24 cellular contexts compared by ENCODE assay signal in genomic region chr12:59874781-59875180, GRCh38.
DNase-seq lines count a peak whose midpoint lies in the region; ATAC-seq lines count a peak whose summit lies in the region.
"Had no signal": no experiment of that assay in that cellular context is flagged by ENCODE, and none has a peak within 500 bp of the region (broad histone marks: within the 10 kb centered on the region; RNA-seq: fewer than 3 reads in every experiment).

No MANE protein-coding gene starts in this region.

- H3K36me3 ChIP-seq in HUES48 (ENCODE audit: control insufficient read depth, insufficient read depth, low read length): no peaks in the 10 kb centered on the region
- H3K36me3 ChIP-seq in NT2/D1 (ENCODE audit: insufficient read depth, insufficient read length, low read length): no peaks in the 10 kb centered on the region
- H3K36me3 ChIP-seq: lower lobe of right lung, ovary had no signal

- H3K27me3 Mint-ChIP-seq in naive thymus-derived CD8-positive, alpha-beta T cell: peaks cover 0 to 10% (median 5%) of the 10 kb centered on the region in 5 donors
- H3K27me3 Mint-ChIP-seq: CD4-positive, CD25-positive, alpha-beta regulatory T cell had no signal

- no peaks in the 10 kb centered on the region for H3K36me3 Mint-ChIP-seq in naive thymus-derived CD8-positive, alpha-beta T cell
- H3K36me3 Mint-ChIP-seq: activated naive CD4-positive, alpha-beta T cell treated with anti-CD3 and anti-CD28 coated beads, Interleukin-2, amount 50 U/mL, for 72 hours; CD4-positive, CD25-positive, alpha-beta regulatory T cell had no signal

- H3K4me1 Mint-ChIP-seq in naive thymus-derived CD8-positive, alpha-beta T cell: no peaks in the 10 kb centered on the region
- H3K4me1 Mint-ChIP-seq: CD4-positive, CD25-positive, alpha-beta regulatory T cell had no signal

- H3K9me3 ChIP-seq in HUES48 (ENCODE audit: control insufficient read depth, insufficient read depth, low read length) (no peaks in the 10 kb centered on the region), NT2/D1 (ENCODE audit: insufficient read depth, low read length) (no peaks in the 10 kb centered on the region; the same call in 1 of the 2 replicates)
- H3K9me3 ChIP-seq: body of pancreas, lower lobe of right lung, ovary had no signal

- H3K27ac ChIP-seq in HUES48 (ENCODE audit: low read depth, low read length): peak overlapping the region; percentile 48
- H3K27ac ChIP-seq: body of pancreas, foreskin keratinocyte, lower lobe of right lung, ovary had no signal

- DNase-seq in AG08396 (ENCODE audit: low spot score): peak; percentile 4
- peak; percentile 55 for DNase-seq in NT2/D1 (ENCODE audit: low read depth, low spot score)
- DNase-seq in iPS DF 4.7 (ENCODE audit: extremely low read depth, low spot score): peak; percentile 51
- no peak for DNase-seq in activated CD4-positive, alpha-beta T cell treated with anti-CD3 and anti-CD28 coated beads, Interleukin-2, amount 50 U/mL, for 4 hours
- DNase-seq in foreskin melanocyte: no peak
- DNase-seq in naive thymus-derived CD8-positive, alpha-beta T cell: no peak
- DNase-seq: activated CD4-positive, CD25-positive, alpha-beta regulatory T cell; activated CD8-positive, alpha-beta memory T cell treated with anti-CD3 and anti-CD28 coated beads for 24 hours; body of pancreas; CD4-positive, CD25-positive, alpha-beta regulatory T cell; dermis blood vessel endothelial cell; DMS79 treated with DMSO at 0.1 percent for 48 hours; foreskin keratinocyte; lower lobe of right lung; NCI-H1930; NCI-H446 treated with DMSO at 0.1 percent for 48 hours; ovary; stimulated activated naive CD8-positive, alpha-beta T cell treated with anti-CD3 and anti-CD28 coated beads, Interleukin-15, Interleukin-2, amounts not matched to agents 100 U/mL and 50 U/mL, for 24 hours; T-helper 2 cell; trophoblast cell had no signal

- peaks cover 21% of the 10 kb centered on the region for H3K4me1 ChIP-seq in HUES48 (ENCODE audit: control insufficient read depth, insufficient read depth, low read length)
- H3K4me1 ChIP-seq in NT2/D1 (ENCODE audit: insufficient read depth, insufficient read length): no peaks in the 10 kb centered on the region
- H3K4me1 ChIP-seq: body of pancreas, foreskin keratinocyte, lower lobe of right lung had no signal

- H3K27me3 ChIP-seq in HUES48 (ENCODE audit: control insufficient read depth, insufficient read depth, low read length) (no peaks in the 10 kb centered on the region), NT2/D1 (ENCODE audit: insufficient read depth, insufficient read length) (no peaks in the 10 kb centered on the region)
- H3K27me3 ChIP-seq: body of pancreas, foreskin keratinocyte, ovary had no signal

- POLR2A ChIA-PET in naive thymus-derived CD8-positive, alpha-beta T cell (lab: Charles Lee): no interaction called here

- H3K9ac ChIP-seq in HUES48 (ENCODE audit: low read depth, low read length): no peak overlapping the region
- no peak overlapping the region for H3K9ac ChIP-seq in NT2/D1 (ENCODE audit: insufficient read length, low read depth)

- H3K4me3 ChIP-seq in HUES48 (ENCODE audit: low read depth, low read length) (peak overlapping the region; percentile 53), NT2/D1 (ENCODE audit: insufficient read length, low read depth) (no peak overlapping the region)
- H3K4me3 ChIP-seq: body of pancreas, lower lobe of right lung, ovary had no signal

- no peak overlapping the region for H3K4me3 Mint-ChIP-seq in naive thymus-derived CD8-positive, alpha-beta T cell
- H3K4me3 Mint-ChIP-seq: CD4-positive, CD25-positive, alpha-beta regulatory T cell had no signal

- H3K27ac Mint-ChIP-seq in naive thymus-derived CD8-positive, alpha-beta T cell: no peak overlapping the region
- H3K27ac Mint-ChIP-seq: activated naive CD4-positive, alpha-beta T cell treated with anti-CD3 and anti-CD28 coated beads, Interleukin-2, amount 50 U/mL, for 72 hours; CD4-positive, CD25-positive, alpha-beta regulatory T cell had no signal

- no peak for ATAC-seq in naive thymus-derived CD8-positive, alpha-beta T cell
- ATAC-seq in HG02763 (IDR thresholded peaks at IDR 0.05; ENCODE audit: unreplicated experiment): no peak
- ATAC-seq: activated naive CD4-positive, alpha-beta T cell treated with anti-CD3 and anti-CD28 coated beads, Interleukin-2, amount 50 U/mL, for 72 hours; body of pancreas; foreskin keratinocyte; lower lobe of right lung; sciatic nerve; stimulated activated naive CD8-positive, alpha-beta T cell treated with anti-CD3 and anti-CD28 coated beads, Interleukin-15, Interleukin-2, amounts not matched to agents 100 U/mL and 50 U/mL, for 24 hours had no signal

- H3K9me3 Mint-ChIP-seq in naive thymus-derived CD8-positive, alpha-beta T cell: peaks cover 0 to 8% (median 2%) of the 10 kb centered on the region in 9 donors

Comparison
In these comparisons a context has a peak if more than half of its experiments do, and no peak if none do; other contexts are left out.
1. DNase-seq: peak in AG08396 (single experiment), NT2/D1 (single experiment) and iPS DF 4.7 (single experiment); none in activated CD4-positive, alpha-beta T cell treated with anti-CD3 and anti-CD28 coated beads, Interleukin-2, amount 50 U/mL, for 4 hours (0 of 2), foreskin melanocyte (single experiment) and naive thymus-derived CD8-positive, alpha-beta T cell (0 of 10).